In the genomic region with DNA sequence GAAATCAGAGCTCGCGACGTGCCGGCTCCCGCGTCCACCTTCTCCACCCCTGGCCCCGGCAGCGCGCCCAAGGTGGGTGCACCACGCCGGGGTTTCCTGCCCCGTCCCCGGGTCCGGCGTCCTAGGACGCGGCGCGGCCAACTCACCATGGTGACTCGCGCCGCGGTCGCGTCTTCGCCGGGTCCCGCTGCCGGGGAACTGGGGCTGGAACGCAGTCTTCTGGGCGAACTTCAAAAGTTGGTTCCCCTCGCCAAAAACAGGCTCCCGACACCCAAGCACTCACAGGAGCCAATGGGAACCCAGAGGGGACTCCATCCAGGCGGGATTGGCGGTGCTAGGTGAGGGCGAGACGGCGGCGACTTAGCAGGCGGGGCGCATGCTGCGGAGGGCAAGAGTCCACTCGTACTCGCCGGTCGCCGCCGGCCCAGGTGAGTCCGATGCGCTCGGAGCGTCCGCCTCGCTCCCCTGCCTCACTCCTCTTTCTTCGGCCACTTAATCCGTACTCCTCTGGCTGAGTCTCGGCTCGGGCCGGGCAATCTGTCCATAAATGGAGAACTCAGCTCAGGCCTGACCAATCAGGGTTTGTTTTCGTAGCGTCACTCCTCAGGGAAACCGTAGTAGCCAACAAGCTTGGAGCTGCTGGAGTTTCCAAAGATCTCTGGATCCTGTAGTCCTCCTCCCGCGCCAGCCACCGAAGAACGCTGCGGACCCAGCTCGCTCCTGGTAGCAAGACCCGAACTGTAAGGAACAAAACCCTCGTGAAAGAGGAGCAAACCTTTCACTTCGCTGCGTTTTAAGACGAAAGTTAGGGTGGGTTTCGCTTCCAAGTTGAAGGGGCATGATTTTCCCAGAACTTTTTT, we compare ENCODE assay signal across 7 cellular contexts. TPM values are rescaled to one million over a fixed set of nuclear protein-coding genes. Genes with fewer than 3 reads are reported as not detected.
DNase-seq lines count a peak whose midpoint lies in the region; ATAC-seq, FAIRE-seq and TF ChIP-seq lines count a peak whose summit lies in the region.

A gene (minus strand): TSS at position 520 of the 860 bp plus-strand sequence. CDS start 371 bp downstream, at position 149.

- TF ChIP-seq CTCF in HFFc6 (IDR thresholded peaks at IDR 0.05): no peak
- TF ChIP-seq CTCF in gastrocnemius medialis (IDR thresholded peaks at IDR 0.05 in 4 of 5, conservative IDR thresholded peaks at IDR 0.05 in 1 of 5): no peak

- intact Hi-C loops in gastrocnemius medialis (cut with DNase I; ENCODE audit: low total_unique reads): loop anchor here (2.0 to 10.0 kb wide), 6 partner anchors 64 to 598 kb away; a partner anchor contains a TSS

- peak; percentile 82 for FAIRE-seq in GM12891 (lab: Jason Lieb, UNC)

- in situ Hi-C loops in gastrocnemius medialis (cut with MboI; ENCODE audit: low sequenced_read_pairs in 4 of 4): no loop called here

- H3K9me3 Mint-ChIP-seq in HFFc6 (no peaks in the 10 kb centered on the region), T-cell (no peaks in the 10 kb centered on the region)

- H3K27ac Mint-ChIP-seq in HFFc6 (peak within 1 kb of the TSS; percentile 93), T-cell (no peak within 1 kb of the TSS)

- POLR2A ChIA-PET in T-cell (lab: Charles Lee): no interaction called here

- H3K36me3 Mint-ChIP-seq in HFFc6 (ENCODE audit: low read depth) (peaks cover 12% of the 10 kb centered on the region), T-cell (no peaks in the 10 kb centered on the region)

- CTCF ChIA-PET in T-cell (lab: Charles Lee): interaction anchor here in 1 of 2 donors (0.7 kb wide), 1 partner anchor 12 kb away, joined by 3 read pairs; no protein-coding TSS in a partner anchor

- peaks cover 53% of the 10 kb centered on the region for H3K4me1 Mint-ChIP-seq in HFFc6 (ENCODE audit: low read depth)
- peaks cover 15 to 23% (median 21%) of the 10 kb centered on the region in 3 donors for H3K4me1 Mint-ChIP-seq in T-cell

- no peaks in the 10 kb centered on the region for H3K9me3 ChIP-seq in gastrocnemius medialis

- ATAC-seq in T-cell (replicated peaks in 1 of 4): peak; percentile 33 to 66 (median 46)
- peak; percentile 98 for ATAC-seq in gastrocnemius medialis

- H3K27me3 Mint-ChIP-seq in HFFc6 (ENCODE audit: insufficient read depth) (peaks cover 2% of the 10 kb centered on the region), T-cell (peaks cover 52 to 54% of the 10 kb centered on the region in 2 donors)

- H3K4me1 ChIP-seq in gastrocnemius medialis: peaks cover 6 to 15% of the 10 kb centered on the region in 2 donors

- peak; percentile 90 for TF ChIP-seq POLR2A in GM12891 (IDR thresholded peaks at IDR 0.05; ENCODE audit: low read depth, low read length)
- peak; percentile 88 to 98 for TF ChIP-seq POLR2A in gastrocnemius medialis (IDR thresholded peaks at IDR 0.05)

- peak within 1 kb of the TSS; percentile 93 to 97 (median 97) for H3K27ac ChIP-seq in gastrocnemius medialis

- no peaks in the 10 kb centered on the region for H3K27me3 ChIP-seq in gastrocnemius medialis

- peak within 1 kb of the TSS; percentile 76 to 94 (median 88) for H3K4me3 ChIP-seq in gastrocnemius medialis

- H3K36me3 ChIP-seq in gastrocnemius medialis: no peaks in the 10 kb centered on the region

- DNase-seq in GM12891 (ENCODE audit: insufficient read length, low spot score) (peak; percentile 43), HFFc6 (peak; percentile 95), NCI-H1105 treated with DMSO at 0.1 percent for 48 hours (lab: John Stamatoyannopoulos, UW) (peak; percentile 98), T-cell (peak in 12 of 34 experiments; percentile 0 to 20 (median 4)), cerebellar cortex (ENCODE audit: low spot score) (peak; percentile 88), iPS-NIHi7 (ENCODE audit: extremely low spot score) (peak; percentile 98), gastrocnemius medialis (peak; percentile 91 to 95)

- H3K4me3 Mint-ChIP-seq in HFFc6 (peak within 1 kb of the TSS; percentile 96), T-cell (peak within 1 kb of the TSS; percentile 82 to 86 (median 83))

TF ChIP-seq in GM12891, 5 proteins besides CTCF, POLR2A, EP300 and RAD21:
- TF ChIP-seq SPI1 (IDR thresholded peaks at IDR 0.05; ENCODE audit: low read depth, low read length): no peak
- TF ChIP-seq POLR2AphosphoS5 (IDR thresholded peaks at IDR 0.05; ENCODE audit: low read depth, low read length): peak; percentile 95
- peak; percentile 63; the same call in 1 of the 2 replicates for TF ChIP-seq TAF1 (IDR thresholded peaks at IDR 0.05; ENCODE audit: low read depth, low read length)
- TF ChIP-seq POU2F2 (IDR thresholded peaks at IDR 0.05; ENCODE audit: low read depth, low read length): peak; percentile 54; the same call in 1 of the 2 replicates
- TF ChIP-seq PAX5 (IDR thresholded peaks at IDR 0.05; ENCODE audit: insufficient read depth, low read length, severe bottlenecking): no peak
TF ChIP-seq in GM12891: peak in this region for 3.

RNA-seq across cellular contexts. Expression of the gene that starts here (rescaled TPM):
- 94.9 TPM for polyA plus RNA-seq in GM12891 (2012; ENCODE audit: low read depth, missing spikeins)
- total RNA-seq in HFFc6 (2021; fragmentation: NEBNext Ultra II Directional; extraction: Animal tissue kit (Norgen Biotek cat#: 25700)): 100 to 1,000 TPM; 108 to 142 (median 115) TPM
- total RNA-seq in T-cell: 10 to 100 TPM in 1 of 5 donors, 1 to 10 TPM in 4; 1.3 to 11.7 (median 4.3) TPM
- 10 to 100 TPM; 12.8 to 39.6 (median 30.7) TPM for total RNA-seq in gastrocnemius medialis
